ENCODE assay signal across 14 cellular contexts in genomic region chr6:135877666-135878065, GRCh38. TPM values are rescaled to one million over a fixed set of nuclear protein-coding genes. Genes with fewer than 3 reads are reported as not detected.
DNase-seq lines count a peak whose midpoint lies in the region; ATAC-seq and TF ChIP-seq lines count a peak whose summit lies in the region.
"Had no signal": no experiment of that assay in that cellular context is flagged by ENCODE, and none has a peak within 500 bp of the region (broad histone marks: within the 10 kb centered on the region; RNA-seq: fewer than 3 reads in every experiment).

No MANE protein-coding gene starts in this region.

- peaks cover 30% of the 10 kb centered on the region for H3K79me2 ChIP-seq in osteoblast (ENCODE audit: insufficient read depth, low read length)
- no peaks in the 10 kb centered on the region for H3K79me2 ChIP-seq in trophoblast cell (ENCODE audit: control insufficient read depth, insufficient read depth, low read length, poor library complexity)

- H2AFZ ChIP-seq in osteoblast (ENCODE audit: low read length) (peak overlapping the region; percentile 26), trophoblast cell (ENCODE audit: insufficient read depth, low read length, poor library complexity) (no peak overlapping the region)

- no peak overlapping the region for H3K4me3 ChIP-seq in CD4-positive, CD25-positive, alpha-beta regulatory T cell (ENCODE audit: low read depth, low read length)
- H3K4me3 ChIP-seq in osteoblast (ENCODE audit: insufficient read depth, low read length) (no peak overlapping the region), trophoblast cell (ENCODE audit: low read depth, low read length) (no peak overlapping the region)

- H3K36me3 ChIP-seq in CD4-positive, CD25-positive, alpha-beta regulatory T cell (ENCODE audit: control insufficient read depth, insufficient read depth, low read length): no peaks in the 10 kb centered on the region
- H3K36me3 ChIP-seq in osteoblast (ENCODE audit: insufficient read depth, low read length) (no peaks in the 10 kb centered on the region), trophoblast cell (ENCODE audit: control insufficient read depth in 1 of 2, insufficient read depth in 2 of 2, low read length in 2 of 2) (no peaks in the 10 kb centered on the region)

- H4K20me1 ChIP-seq in osteoblast (ENCODE audit: insufficient read depth, low read length): no peaks in the 10 kb centered on the region

- in situ Hi-C loops in SK-MEL-5 (cut with HindIII; ENCODE audit: low pct_unique_long_range_greater_than_20kb, low sequenced_read_pairs): no loop called here

- H3K36me3 Mint-ChIP-seq in activated naive CD4-positive, alpha-beta T cell treated with anti-CD3 and anti-CD28 coated beads, Interleukin-2, amount 50 U/mL, for 24 hours: no peaks in the 10 kb centered on the region
- H3K36me3 Mint-ChIP-seq in activated naive CD4-positive, alpha-beta T cell treated with anti-CD3 and anti-CD28 coated beads for 36 hours (ENCODE audit: low read depth): no peaks in the 10 kb centered on the region
- H3K36me3 Mint-ChIP-seq in CD4-positive, CD25-positive, alpha-beta regulatory T cell: no peaks in the 10 kb centered on the region

- H2BK120ac ChIP-seq in trophoblast cell (ENCODE audit: insufficient read depth, low read length, poor library complexity): no peak overlapping the region

- no peak overlapping the region for H2BK5ac ChIP-seq in trophoblast cell (ENCODE audit: low read depth, low read length, poor library complexity)

- H3K18ac ChIP-seq in trophoblast cell (ENCODE audit: low read length): no peak overlapping the region

- intact Hi-C loops in activated naive CD4-positive, alpha-beta T cell treated with anti-CD3 and anti-CD28 coated beads for 36 hours (cut with micrococcal nuclease): loop anchor here (10.0 kb wide), 1 partner anchor 793 kb away; no protein-coding TSS in a partner anchor

- H3K4me2 ChIP-seq in osteoblast (ENCODE audit: insufficient read depth, low read length) (no peak overlapping the region), trophoblast cell (ENCODE audit: low read length) (no peak overlapping the region)
- H3K4me2 ChIP-seq: KMS-11 had no signal

- H3K23ac ChIP-seq in trophoblast cell (ENCODE audit: low read length): no peak overlapping the region

- H3K4me1 ChIP-seq in CD4-positive, CD25-positive, alpha-beta regulatory T cell (ENCODE audit: control insufficient read depth, insufficient read depth, low read length, poor library complexity, severe bottlenecking): peaks cover 27% of the 10 kb centered on the region
- H3K4me1 ChIP-seq in osteoblast (ENCODE audit: insufficient read depth, low read length): peaks cover 39% of the 10 kb centered on the region
- no peaks in the 10 kb centered on the region for H3K4me1 ChIP-seq in trophoblast cell (ENCODE audit: control insufficient read depth in 1 of 2, insufficient read depth in 2 of 2, low read length in 2 of 2)

- no CpG with 5 or more reads among the region's 6 CpGs for WGBS in trophoblast cell (ENCODE audit: extremely low coverage, insufficient coverage, insufficient read length)

- TF ChIP-seq CTCF in osteoblast (IDR thresholded peaks at IDR 0.05; ENCODE audit: extremely low read depth, low read depth, low read length): no peak

- H3K4me1 Mint-ChIP-seq in activated naive CD4-positive, alpha-beta T cell treated with anti-CD3 and anti-CD28 coated beads, Interleukin-2, amount 50 U/mL, for 24 hours: peaks cover 57% of the 10 kb centered on the region
- peaks cover 47% of the 10 kb centered on the region for H3K4me1 Mint-ChIP-seq in activated naive CD4-positive, alpha-beta T cell treated with anti-CD3 and anti-CD28 coated beads for 36 hours (ENCODE audit: low read depth)
- H3K4me1 Mint-ChIP-seq in CD4-positive, CD25-positive, alpha-beta regulatory T cell: peaks cover 9 to 49% (median 25%) of the 10 kb centered on the region in 4 donors

- H3K4me3 Mint-ChIP-seq in activated naive CD4-positive, alpha-beta T cell treated with anti-CD3 and anti-CD28 coated beads, Interleukin-2, amount 50 U/mL, for 24 hours: peak overlapping the region; percentile 24
- no peak overlapping the region for H3K4me3 Mint-ChIP-seq in activated naive CD4-positive, alpha-beta T cell treated with anti-CD3 and anti-CD28 coated beads for 36 hours
- H3K4me3 Mint-ChIP-seq in CD4-positive, CD25-positive, alpha-beta regulatory T cell: peak overlapping the region in 1 of 4 donors; percentile 29

- H4K12ac ChIP-seq in trophoblast cell (ENCODE audit: low read depth, low read length): no peak overlapping the region

- no peak overlapping the region for H2AK5ac ChIP-seq in trophoblast cell (ENCODE audit: low read length)

- no peak overlapping the region for H4K8ac ChIP-seq in trophoblast cell (ENCODE audit: low read depth, low read length)

- no peaks in the 10 kb centered on the region for H3K9me3 ChIP-seq in CD4-positive, CD25-positive, alpha-beta regulatory T cell (ENCODE audit: control insufficient read depth in 2 of 2, low read length in 2 of 2)
- H3K9me3 ChIP-seq in osteoblast (ENCODE audit: low read depth, low read length): no peaks in the 10 kb centered on the region
- no peaks in the 10 kb centered on the region for H3K9me3 ChIP-seq in trophoblast cell (ENCODE audit: insufficient read depth, low read depth, low read length)

- no peaks in the 10 kb centered on the region for H3K79me1 ChIP-seq in trophoblast cell (ENCODE audit: low read length)

- CTCF ChIA-PET in activated naive CD4-positive, alpha-beta T cell treated with anti-CD3 and anti-CD28 coated beads for 36 hours (lab: Charles Lee): no interaction called here

- H3K4ac ChIP-seq in trophoblast cell (ENCODE audit: low read depth, low read length): no peak overlapping the region

- no peaks in the 10 kb centered on the region for H3K27me3 Mint-ChIP-seq in activated naive CD4-positive, alpha-beta T cell treated with anti-CD3 and anti-CD28 coated beads, Interleukin-2, amount 50 U/mL, for 24 hours
- no peaks in the 10 kb centered on the region for H3K27me3 Mint-ChIP-seq in activated naive CD4-positive, alpha-beta T cell treated with anti-CD3 and anti-CD28 coated beads for 36 hours (ENCODE audit: low read depth)
- H3K27me3 Mint-ChIP-seq in CD4-positive, CD25-positive, alpha-beta regulatory T cell: peaks cover 11% of the 10 kb centered on the region

- H3K27ac ChIP-seq in CD4-positive, CD25-positive, alpha-beta regulatory T cell (ENCODE audit: insufficient read depth, low read length, poor library complexity, severe bottlenecking): no peak overlapping the region
- H3K27ac ChIP-seq in osteoblast (ENCODE audit: low read depth, low read length) (no peak overlapping the region), trophoblast cell (ENCODE audit: low read depth, low read length) (no peak overlapping the region)
- H3K27ac ChIP-seq: KMS-11 had no signal

- H3K27ac Mint-ChIP-seq in activated naive CD4-positive, alpha-beta T cell treated with anti-CD3 and anti-CD28 coated beads, Interleukin-2, amount 50 U/mL, for 24 hours: peak overlapping the region; percentile 65
- H3K27ac Mint-ChIP-seq in activated naive CD4-positive, alpha-beta T cell treated with anti-CD3 and anti-CD28 coated beads for 36 hours: no peak overlapping the region
- H3K27ac Mint-ChIP-seq in CD4-positive, CD25-positive, alpha-beta regulatory T cell: peak overlapping the region in 2 of 3 donors; percentile 58 to 79

- ATAC-seq in CD4-positive, CD25-positive, alpha-beta regulatory T cell (ENCODE audit: low read depth in 2 of 2): no peak

- no peak overlapping the region for H2BK12ac ChIP-seq in trophoblast cell (ENCODE audit: low read length)

- H3K9ac ChIP-seq in trophoblast cell (ENCODE audit: low read length): no peak overlapping the region
- H3K9ac ChIP-seq: KMS-11 had no signal

- peaks cover 4% of the 10 kb centered on the region for H3K27me3 ChIP-seq in CD4-positive, CD25-positive, alpha-beta regulatory T cell (ENCODE audit: control insufficient read depth, insufficient read depth, low read length)
- no peaks in the 10 kb centered on the region for H3K27me3 ChIP-seq in osteoblast (ENCODE audit: insufficient read depth, low read length)
- no peaks in the 10 kb centered on the region for H3K27me3 ChIP-seq in trophoblast cell (ENCODE audit: insufficient read depth, low read length)

- H3K14ac ChIP-seq in trophoblast cell (ENCODE audit: low read length): no peak overlapping the region

- H4K91ac ChIP-seq in trophoblast cell (ENCODE audit: low read depth, low read length): no peak overlapping the region

- H3K9me3 Mint-ChIP-seq in activated naive CD4-positive, alpha-beta T cell treated with anti-CD3 and anti-CD28 coated beads, Interleukin-2, amount 50 U/mL, for 24 hours: no peaks in the 10 kb centered on the region
- H3K9me3 Mint-ChIP-seq in activated naive CD4-positive, alpha-beta T cell treated with anti-CD3 and anti-CD28 coated beads for 36 hours: no peaks in the 10 kb centered on the region
- H3K9me3 Mint-ChIP-seq in CD4-positive, CD25-positive, alpha-beta regulatory T cell: no peaks in the 10 kb centered on the region

- DNase-seq in activated naive CD4-positive, alpha-beta T cell treated with anti-CD3 and anti-CD28 coated beads for 36 hours: no peak
- DNase-seq in CD4-positive, CD25-positive, alpha-beta regulatory T cell: no peak
- peak; percentile 43 for DNase-seq in SK-MEL-5 (ENCODE audit: low read depth, low spot score)
- DNase-seq in osteoblast (ENCODE audit: insufficient read length, low spot score, missing footprints): no peak
- DNase-seq in D341Med (ENCODE audit: low spot score): no peak
- no peak for DNase-seq in trophoblast cell
- DNase-seq: ACHN, DMS79, H7, NCI-H1048, NCI-H1436 treated with DMSO at 0.1 percent for 48 hours, NCI-H2081 had no signal

RNA-seq across cellular contexts. Expression of gene PDE7B, which starts 26.2 kb away (rescaled TPM):
- total RNA-seq in activated naive CD4-positive, alpha-beta T cell treated with anti-CD3 and anti-CD28 coated beads for 36 hours: under 1 TPM; 0.25 to 0.31 TPM
- 0.25 TPM for total RNA-seq in CD4-positive, CD25-positive, alpha-beta regulatory T cell
- under 1 TPM in 3 of 4 donors, not detected in 1; 0.03 to 0.08 (median 0.06) TPM for polyA plus RNA-seq in CD4-positive, CD25-positive, alpha-beta regulatory T cell
- 7.0 and 7.1 TPM in 2 replicates for total RNA-seq in SK-MEL-5 (2014; rRNA removed; shearing (Covaris generic))
- 5.0 and 7.7 TPM in 2 replicates for polyA plus RNA-seq in SK-MEL-5 (2015; cell fraction: cytosol; rRNA removed)
- polyA plus RNA-seq in SK-MEL-5 (2015; cell fraction: nucleus; rRNA removed): 5.4 and 6.3 TPM in 2 replicates
- 25.3 and 33.9 TPM in 2 replicates for total RNA-seq in osteoblast
- 0.05 and 0.08 TPM in 2 replicates for polyA plus RNA-seq in trophoblast cell (2013)
- total RNA-seq: H7 had no signal
